Comparison of ENCODE assay signal across 20 cellular contexts in genomic region chr6:161458199-161458598, GRCh38.
DNase-seq lines count a peak whose midpoint lies in the region; ATAC-seq and TF ChIP-seq lines count a peak whose summit lies in the region.
"Had no signal": no experiment of that assay in that cellular context is flagged by ENCODE, and none has a peak within 500 bp of the region (broad histone marks: within the 10 kb centered on the region; RNA-seq: fewer than 3 reads in every experiment).

No MANE protein-coding gene starts in this region.

- intact Hi-C loops in aorta (cut with DNase I): no loop called here

- H3K9ac ChIP-seq in SK-N-SH (no peak overlapping the region), smooth muscle cell (ENCODE audit: low read depth) (no peak overlapping the region)

- TF ChIP-seq CTCF in SK-N-SH (IDR thresholded peaks at IDR 0.05) (no peak), smooth muscle cell (IDR thresholded peaks at IDR 0.05; ENCODE audit: borderline replicate concordance, insufficient read depth, poor library complexity, severe bottlenecking) (no peak)

- no peak overlapping the region for H3K4me3 ChIP-seq in SK-N-SH (ENCODE audit: low read depth in 2 of 2, low read length in 1 of 2)
- no peak overlapping the region for H3K4me3 ChIP-seq in mesodermal cell (ENCODE audit: extremely low read depth, insufficient read depth, low read length, poor library complexity, severe bottlenecking)
- no peak overlapping the region for H3K4me3 ChIP-seq in smooth muscle cell
- no peak overlapping the region for H3K4me3 ChIP-seq in aorta (ENCODE audit: low read length in 2 of 2)
- H3K4me3 ChIP-seq: Peyer's patch had no signal

- H3K27me3 ChIP-seq in SK-N-SH (ENCODE audit: insufficient read depth) (no peaks in the 10 kb centered on the region), smooth muscle cell (ENCODE audit: low read depth) (no peaks in the 10 kb centered on the region), aorta (ENCODE audit: control insufficient read depth in 1 of 2, insufficient read depth in 2 of 2, low read length in 1 of 2) (no peaks in the 10 kb centered on the region)
- H3K27me3 ChIP-seq: Peyer's patch had no signal

- H3F3A ChIP-seq in SK-N-SH (replicated peaks; ENCODE audit: insufficient read depth): no peaks in the 10 kb centered on the region
- peaks cover 14% of the 10 kb centered on the region for H3F3A ChIP-seq in smooth muscle cell (ENCODE audit: low read depth)

- H3K9me3 ChIP-seq in SK-N-SH: no peaks in the 10 kb centered on the region
- H3K9me3 ChIP-seq in mesodermal cell (ENCODE audit: control insufficient read depth, low read length): no peaks in the 10 kb centered on the region
- H3K9me3 ChIP-seq in smooth muscle cell (replicated peaks; ENCODE audit: low read depth): no peaks in the 10 kb centered on the region
- H3K9me3 ChIP-seq in aorta (ENCODE audit: control insufficient read depth, low read length): no peaks in the 10 kb centered on the region
- H3K9me3 ChIP-seq: Peyer's patch had no signal

- no peak for TF ChIP-seq EP300 in SK-N-SH (IDR thresholded peaks at IDR 0.05; ENCODE audit: borderline replicate concordance in 1 of 2, low read depth in 1 of 2, low read length in 1 of 2)

- H3K36me3 ChIP-seq in SK-N-SH (replicated peaks in 1 of 2; ENCODE audit: control insufficient read depth in 1 of 2, insufficient read depth in 2 of 2, low read length in 1 of 2): no peaks in the 10 kb centered on the region
- H3K36me3 ChIP-seq in mesodermal cell (ENCODE audit: control insufficient read depth, insufficient read depth, low read length): no peaks in the 10 kb centered on the region
- H3K36me3 ChIP-seq in smooth muscle cell (ENCODE audit: low read depth): no peaks in the 10 kb centered on the region
- H3K36me3 ChIP-seq in aorta (ENCODE audit: control insufficient read depth in 1 of 2, insufficient read depth in 2 of 2, low read length in 1 of 2): no peaks in the 10 kb centered on the region
- H3K36me3 ChIP-seq: Peyer's patch had no signal

- H3K27ac ChIP-seq in SK-N-SH (ENCODE audit: low read depth in 2 of 2, low read length in 1 of 2) (no peak overlapping the region), mesodermal cell (ENCODE audit: low read depth, low read length, severe bottlenecking) (peak overlapping the region; percentile 90), smooth muscle cell (ENCODE audit: low read depth) (peak overlapping the region; percentile 73), aorta (ENCODE audit: low read depth in 1 of 2, low read length in 2 of 2) (no peak overlapping the region)
- H3K27ac ChIP-seq: C4-2B, Peyer's patch had no signal

- peak; percentile 23 for DNase-seq in SK-N-SH
- peak; percentile 43 for DNase-seq in NCI-H146 treated with DMSO at 0.1 percent for 48 hours (lab: John Stamatoyannopoulos, UW; ENCODE audit: unreplicated experiment)
- no peak for DNase-seq in smooth muscle cell (lab: John Stamatoyannopoulos, UW; ENCODE audit: unreplicated experiment)
- no peak for DNase-seq in aorta
- no peak for DNase-seq in activated naive CD4-positive, alpha-beta T cell treated with anti-CD3 and anti-CD28 coated beads, Interleukin-2, amount 50 U/mL, for 16 hours
- DNase-seq: AML-193; Calu3; CD8-positive, alpha-beta memory T cell; NCI-H1105; NCI-H187 treated with DMSO at 0.1 percent for 48 hours; NCI-H2171; NCI-H345; NCI-H524; NCI-H82; Peyer's patch had no signal

- H4K20me1 ChIP-seq in SK-N-SH (ENCODE audit: insufficient read depth) (no peaks in the 10 kb centered on the region), smooth muscle cell (ENCODE audit: low read depth) (no peaks in the 10 kb centered on the region)

- H3K4me1 ChIP-seq in SK-N-SH (ENCODE audit: control insufficient read depth in 1 of 2, insufficient read depth in 2 of 2, low read depth in 1 of 2, low read length in 1 of 2) (peaks cover 0 to 6% of the 10 kb centered on the region in 2 experiments; a peak in 2 of 4 replicates), mesodermal cell (ENCODE audit: control insufficient read depth, insufficient read depth, low read length, poor library complexity, severe bottlenecking) (peaks cover 8% of the 10 kb centered on the region), smooth muscle cell (ENCODE audit: low read depth) (peaks cover 18% of the 10 kb centered on the region), aorta (ENCODE audit: control insufficient read depth in 1 of 2, insufficient read depth in 2 of 2, low read length in 2 of 2) (no peaks in the 10 kb centered on the region)
- H3K4me1 ChIP-seq: Peyer's patch had no signal

- no peak for TF ChIP-seq RAD21 in SK-N-SH (IDR thresholded peaks at IDR 0.05; ENCODE audit: low read length)

- H3K4me2 ChIP-seq in SK-N-SH (no peak overlapping the region), smooth muscle cell (peak overlapping the region; percentile 62)

- CTCF ChIA-PET in SK-N-SH (lab: Yijun Ruan, JAX): interaction anchor here (0.9 to 2.3 kb wide), 3 partner anchors 25 to 182 kb away, joined by 4 to 6 read pairs (median 4); no protein-coding TSS in a partner anchor

- H3K79me2 ChIP-seq in SK-N-SH (ENCODE audit: insufficient read depth): no peaks in the 10 kb centered on the region
- no peaks in the 10 kb centered on the region for H3K79me2 ChIP-seq in smooth muscle cell (ENCODE audit: low read depth)

- ATAC-seq in SK-N-SH treated with all-trans-retinoic acid at 6 μM for 48 hours (no peak), aorta (ENCODE audit: low FRiP score) (no peak), GM19023 (IDR thresholded peaks at IDR 0.05; ENCODE audit: unreplicated experiment) (no peak)
- ATAC-seq: HCT116 had no signal

- POLR2A ChIA-PET in SK-N-SH (lab: Yijun Ruan, JAX): no interaction called here

- H3K9me2 ChIP-seq in SK-N-SH: no peaks in the 10 kb centered on the region

- WGBS in SK-N-SH (ENCODE audit: low lambda C conversion rate): 62% methylated on average over 10 of the region's 10 CpGs
- 69 to 88% methylated on average over 8 to 9 of the region's 10 CpGs for whole genome bisulfite sequencing in mesodermal cell (ENCODE audit: insufficient coverage in 2 of 2), 2 experiments
- 11% methylated on average over 10 of the region's 10 CpGs for WGBS in smooth muscle cell (ENCODE audit: low lambda C conversion rate)
- 64 to 65% methylated on average over 10 of the region's 10 CpGs for WGBS in aorta, 2 donors

- no peak overlapping the region for H2AFZ ChIP-seq in SK-N-SH (ENCODE audit: low read depth)
- peak overlapping the region; percentile 33 for H2AFZ ChIP-seq in smooth muscle cell (ENCODE audit: low read depth)

TF ChIP-seq in SK-N-SH, 30 proteins besides CTCF, POLR2A, EP300 and RAD21 (continues in another document):
- TF ChIP-seq GABPA (IDR thresholded peaks at IDR 0.05; ENCODE audit: low read depth) (no peak), MAX (IDR thresholded peaks at IDR 0.05; ENCODE audit: low read depth) (no peak), SMC3 (IDR thresholded peaks at IDR 0.05; ENCODE audit: low read depth, low read length) (no peak), TEAD4 (IDR thresholded peaks at IDR 0.05; ENCODE audit: borderline replicate concordance, insufficient read depth) (no peak), MXI1 (IDR thresholded peaks at IDR 0.05; ENCODE audit: low read depth, low read length) (no peak)

TF ChIP-seq in SK-N-SH treated with all-trans-retinoic acid at 6 μM for 48 hours, 23 proteins besides CTCF, POLR2A, EP300 and RAD21:
- no peak for TF ChIP-seq ZNF70 (CRISPR knock-in tag; IDR thresholded peaks at IDR 0.05)
- TF ChIP-seq PPARA (CRISPR knock-in tag; IDR thresholded peaks at IDR 0.05; ENCODE audit: borderline replicate concordance): no peak
- TF ChIP-seq TCF4 (CRISPR knock-in tag; IDR thresholded peaks at IDR 0.05; ENCODE audit: borderline replicate concordance): no peak
- TF ChIP-seq POU6F1 (CRISPR knock-in tag; IDR thresholded peaks at IDR 0.05; ENCODE audit: borderline replicate concordance, low read depth): no peak
- no peak for TF ChIP-seq ZFP30 (CRISPR knock-in tag; IDR thresholded peaks at IDR 0.05)
- no peak for TF ChIP-seq ARNTL (CRISPR knock-in tag; IDR thresholded peaks at IDR 0.05; ENCODE audit: borderline replicate concordance, low read depth)
- no peak for TF ChIP-seq TSHZ2 (CRISPR knock-in tag; IDR thresholded peaks at IDR 0.05)
- no peak for TF ChIP-seq CSDC2 (CRISPR knock-in tag; IDR thresholded peaks at IDR 0.05)
- no peak for TF ChIP-seq OSR1 (CRISPR knock-in tag; IDR thresholded peaks at IDR 0.05)
- no peak for TF ChIP-seq ZNF8 (CRISPR knock-in tag; IDR thresholded peaks at IDR 0.05)

Comparison
In these comparisons a context has a peak if more than half of its experiments do, and no peak if none do; other contexts are left out.
1. DNase-seq: peak in SK-N-SH (single experiment) and NCI-H146 treated with DMSO at 0.1 percent for 48 hours (single experiment); none in smooth muscle cell (single experiment), aorta (0 of 2) and activated naive CD4-positive, alpha-beta T cell treated with anti-CD3 and anti-CD28 coated beads, Interleukin-2, amount 50 U/mL, for 16 hours (single experiment).
2. H3K27ac ChIP-seq: peak in mesodermal cell (single experiment) and smooth muscle cell (single experiment); none in SK-N-SH (0 of 2) and aorta (0 of 2).